ENCODE assay signal across 26 cellular contexts in genomic region chr4:180153587-180153986, GRCh38.
"Had no signal": no experiment of that assay in that cellular context is flagged by ENCODE, and none has a peak within 500 bp of the region (broad histone marks: within the 10 kb centered on the region; RNA-seq: fewer than 3 reads in every experiment).

No MANE protein-coding gene starts in this region.

- H3K27ac Mint-ChIP-seq: activated B cell treated with CpG ODN at 0.5 μM for 24 hours; activated CD4-positive, alpha-beta memory T cell treated with anti-CD3 and anti-CD28 coated beads for 36 hours; activated CD4-positive, alpha-beta T cell treated with anti-CD3 and anti-CD28 coated beads, Interleukin-2, amount 10 ng/mL, durations not matched to agents 7 days and 5 days; activated naive CD4-positive, alpha-beta T cell treated with anti-CD3 and anti-CD28 coated beads, Interleukin-2, amount 50 U/mL, for 72 hours; activated naive CD8-positive, alpha-beta T cell treated with anti-CD3 and anti-CD28 coated beads, Interleukin-2, amount 50 U/mL, for 24 hours; T-helper 1 cell treated with Interleukin-12 subunit alpha and Interleukin-12 subunit beta and Interleukin-4 antibody, amounts not matched to agents 30 μg/mL and 1 μg/mL, for 36 hours had no signal

- H3K9me3 Mint-ChIP-seq: activated B cell treated with CpG ODN at 0.5 μM for 24 hours; activated CD4-positive, alpha-beta T cell treated with anti-CD3 and anti-CD28 coated beads, Interleukin-2, amount 10 ng/mL, durations not matched to agents 7 days and 5 days; activated T-cell treated with anti-CD3 and anti-CD28 coated beads, Interleukin-2, amount 50 U/mL, for 4 hours; T-helper 1 cell treated with Interleukin-12 subunit alpha and Interleukin-12 subunit beta and Interleukin-4 antibody, amounts not matched to agents 30 μg/mL and 1 μg/mL, for 36 hours had no signal

- H3K4me3 Mint-ChIP-seq: activated B cell treated with CpG ODN at 0.5 μM for 24 hours; activated CD4-positive, alpha-beta memory T cell treated with anti-CD3 and anti-CD28 coated beads for 36 hours; activated CD4-positive, alpha-beta T cell treated with anti-CD3 and anti-CD28 coated beads, Interleukin-2, amount 10 ng/mL, durations not matched to agents 7 days and 5 days; activated naive CD8-positive, alpha-beta T cell treated with anti-CD3 and anti-CD28 coated beads, Interleukin-2, amount 50 U/mL, for 24 hours; activated T-cell treated with anti-CD3 and anti-CD28 coated beads, Interleukin-2, amount 50 U/mL, for 4 hours; T-helper 1 cell treated with Interleukin-12 subunit alpha and Interleukin-12 subunit beta and Interleukin-4 antibody, amounts not matched to agents 30 μg/mL and 1 μg/mL, for 36 hours had no signal

- H3K36me3 Mint-ChIP-seq: activated CD4-positive, alpha-beta memory T cell treated with anti-CD3 and anti-CD28 coated beads for 36 hours; activated naive CD4-positive, alpha-beta T cell treated with anti-CD3 and anti-CD28 coated beads, Interleukin-2, amount 50 U/mL, for 72 hours had no signal

- H3K36me3 ChIP-seq: ascending aorta, brain microvascular endothelial cell, SJSA1 had no signal

- H3K9me3 ChIP-seq: ascending aorta, SJSA1 had no signal

- DNase-seq: activated B cell treated with CpG ODN at 0.5 μM for 24 hours; activated CD4-positive, alpha-beta memory T cell treated with anti-CD3 and anti-CD28 coated beads for 36 hours; activated CD4-positive, alpha-beta T cell treated with anti-CD3 and anti-CD28 coated beads, Interleukin-2, amount 10 ng/mL, durations not matched to agents 7 days and 5 days; activated CD8-positive, alpha-beta memory T cell treated with anti-CD3 and anti-CD28 coated beads for 24 hours; activated effector memory CD4-positive, alpha-beta T cell treated with anti-CD3 and anti-CD28 coated beads, Interleukin-2, amount 50 U/mL, for 16 hours; activated naive CD4-positive, alpha-beta T cell treated with Interleukin-2 at 50 U/mL for 16 hours; activated naive CD8-positive, alpha-beta T cell treated with anti-CD3 and anti-CD28 coated beads, Interleukin-2, amount 50 U/mL, for 24 hours; activated T-cell treated with anti-CD3 and anti-CD28 coated beads, Interleukin-2, amount 50 U/mL, for 4 hours; amniotic stem cell; brain microvascular endothelial cell; cerebellar nuclear complex; NCI-H146; NCI-H187 treated with DMSO at 0.1 percent for 48 hours; NCI-H2081 treated with DMSO at 0.1 percent for 48 hours; NCI-H446; NCI-H526; NCI-H82; NK-92 treated with Interleukin-12 subunit alpha and Interleukin-12 subunit beta, amount 100 ng/mL, for 24 hours; PC-3; SHP77; T-helper 9 cell had no signal

- H3K4me3 ChIP-seq: ascending aorta, SJSA1 had no signal

- H3K27me3 Mint-ChIP-seq: activated B cell treated with CpG ODN at 0.5 μM for 24 hours; activated CD4-positive, alpha-beta memory T cell treated with anti-CD3 and anti-CD28 coated beads for 36 hours; activated CD4-positive, alpha-beta T cell treated with anti-CD3 and anti-CD28 coated beads, Interleukin-2, amount 10 ng/mL, durations not matched to agents 7 days and 5 days; activated naive CD8-positive, alpha-beta T cell treated with anti-CD3 and anti-CD28 coated beads, Interleukin-2, amount 50 U/mL, for 24 hours had no signal

- H3K4me1 ChIP-seq: ascending aorta, SJSA1 had no signal

- ATAC-seq: activated naive CD4-positive, alpha-beta T cell treated with anti-CD3 and anti-CD28 coated beads, Interleukin-2, amount 50 U/mL, for 72 hours; activated naive CD8-positive, alpha-beta T cell treated with anti-CD3 and anti-CD28 coated beads, Interleukin-2, amount 50 U/mL, for 24 hours; activated T-cell treated with anti-CD3 and anti-CD28 coated beads, Interleukin-2, amount 50 U/mL, for 4 hours; PC-3; SK-N-SH treated with all-trans-retinoic acid at 6 μM for 48 hours had no signal

- H3K27me3 ChIP-seq: ascending aorta, brain microvascular endothelial cell, SJSA1 had no signal

- H3K27ac ChIP-seq: ascending aorta, brain microvascular endothelial cell, SJSA1 had no signal

- H3K4me1 Mint-ChIP-seq: activated CD4-positive, alpha-beta T cell treated with anti-CD3 and anti-CD28 coated beads, Interleukin-2, amount 10 ng/mL, durations not matched to agents 7 days and 5 days; activated naive CD8-positive, alpha-beta T cell treated with anti-CD3 and anti-CD28 coated beads, Interleukin-2, amount 50 U/mL, for 24 hours had no signal
